9 cellular contexts compared by ENCODE assay signal in genomic region chr7:158864833-158865232, GRCh38. TPM values are rescaled to one million over a fixed set of nuclear protein-coding genes. Genes with fewer than 3 reads are reported as not detected.
DNase-seq lines count a peak whose midpoint lies in the region; ATAC-seq and TF ChIP-seq lines count a peak whose summit lies in the region.
"Had no signal": no experiment of that assay in that cellular context is flagged by ENCODE, and none has a peak within 500 bp of the region (broad histone marks: within the 10 kb centered on the region; RNA-seq: fewer than 3 reads in every experiment).

No MANE protein-coding gene starts in this region.

- no peaks in the 10 kb centered on the region for H3K36me3 Mint-ChIP-seq in activated T-cell treated with anti-CD3 and anti-CD28 coated beads, Interleukin-2, amount 50 U/mL, for 4 hours (ENCODE audit: insufficient read depth)

- no peaks in the 10 kb centered on the region for H3K9me3 Mint-ChIP-seq in activated T-cell treated with anti-CD3 and anti-CD28 coated beads, Interleukin-2, amount 50 U/mL, for 4 hours

- H3K4me1 Mint-ChIP-seq in activated T-cell treated with anti-CD3 and anti-CD28 coated beads, Interleukin-2, amount 50 U/mL, for 4 hours (ENCODE audit: low read depth), result peaks cover 25% of the 10 kb centered on the region

- H3K9me3 ChIP-seq in adrenal gland (replicated peaks in 1 of 3), result no peaks in the 10 kb centered on the region
- H3K9me3 ChIP-seq in lung (ENCODE audit: control insufficient read depth in 2 of 2, insufficient read depth in 1 of 2, low read length in 1 of 2), result no peaks in the 10 kb centered on the region
- H3K9me3 ChIP-seq in testis, result no peaks in the 10 kb centered on the region

- H3K27ac ChIP-seq in adrenal gland (peak overlapping the region; percentile 46 to 95 (median 82)), lung (ENCODE audit: low read depth in 1 of 2, low read length in 1 of 2) (peak overlapping the region; percentile 83 to 86), testis (peak overlapping the region; percentile 85 to 87)

- no peak for DNase-seq in activated T-cell treated with anti-CD3 and anti-CD28 coated beads, Interleukin-2, amount 50 U/mL, for 4 hours
- DNase-seq in activated T-cell treated with anti-CD3 and anti-CD28 coated beads, Interleukin-2, amount 50 U/mL, for 48 hours, result no peak
- DNase-seq in adrenal gland (peak in 1 of 7 donors; percentile 48), lung (ENCODE audit: low spot score) (no peak), testis (no peak), posterior vena cava (ENCODE audit: low spot score) (no peak), NCI-H128 (lab: John Stamatoyannopoulos, UW; ENCODE audit: unreplicated experiment) (no peak)
- DNase-seq: NCI-H1092 treated with DMSO at 0.1 percent for 48 hours had no signal

- no peak for ATAC-seq in activated T-cell treated with anti-CD3 and anti-CD28 coated beads, Interleukin-2, amount 50 U/mL, for 4 hours
- ATAC-seq in lung (ENCODE audit: insufficient read depth, low FRiP score) (no peak), GM21723 (IDR thresholded peaks at IDR 0.05; ENCODE audit: unreplicated experiment) (no peak)

- H3K4me3 Mint-ChIP-seq in activated T-cell treated with anti-CD3 and anti-CD28 coated beads, Interleukin-2, amount 50 U/mL, for 4 hours, result peak overlapping the region; percentile 87

- intact Hi-C loops in adrenal gland (cut with DNase I) (no loop called here), testis (cut with DNase I; ENCODE audit: low total_unique reads) (no loop called here), posterior vena cava (cut with DNase I) (loop anchor here in 1 of 2 donors (5.0 kb wide), 1 partner anchor 38 kb away; the partner anchor contains the start of gene ESYT2)

- TF ChIP-seq POLR2A in adrenal gland (IDR thresholded peaks at IDR 0.05) (no peak), testis (IDR thresholded peaks at IDR 0.05) (no peak)

- 91 to 98% (median 95%) methylated on average over 7 of the region's 7 CpGs for WGBS in adrenal gland, 4 donors
- WGBS in lung, 2 donors, result 89 to 92% methylated on average over 7 of the region's 7 CpGs
- WGBS in testis, 2 donors, result 84 to 90% methylated on average over 3 to 7 of the region's 7 CpGs

- no peak overlapping the region for H3K4me3 ChIP-seq in adrenal gland
- H3K4me3 ChIP-seq in lung, result no peak overlapping the region
- H3K4me3 ChIP-seq in testis, result peak overlapping the region in 1 of 2 donors; percentile 59

- TF ChIP-seq CTCF in adrenal gland (IDR thresholded peaks at IDR 0.05) (no peak), lung (IDR thresholded peaks at IDR 0.05; ENCODE audit: control extremely low read depth, extremely low read depth) (no peak), testis (IDR thresholded peaks at IDR 0.05) (no peak)

- H3K27me3 ChIP-seq in adrenal gland (no peaks in the 10 kb centered on the region), lung (ENCODE audit: control insufficient read depth, insufficient read depth) (no peaks in the 10 kb centered on the region), testis (no peaks in the 10 kb centered on the region)

- no peaks in the 10 kb centered on the region for H3K27me3 Mint-ChIP-seq in activated T-cell treated with anti-CD3 and anti-CD28 coated beads, Interleukin-2, amount 50 U/mL, for 4 hours (ENCODE audit: low read depth)

- H3K36me3 ChIP-seq in adrenal gland (replicated peaks in 1 of 2) (no peaks in the 10 kb centered on the region), lung (ENCODE audit: control insufficient read depth in 2 of 2, insufficient read depth in 2 of 2, low read length in 2 of 2) (no peaks in the 10 kb centered on the region), testis (ENCODE audit: low read depth, missing control alignments) (no peaks in the 10 kb centered on the region)

- H3K4me1 ChIP-seq in adrenal gland (replicated peaks in 1 of 2), result peaks cover 5 to 6% of the 10 kb centered on the region in 2 donors
- H3K4me1 ChIP-seq in lung (ENCODE audit: control insufficient read depth in 2 of 2, insufficient read depth in 2 of 2, low read length in 2 of 2), result peaks cover 9 to 12% of the 10 kb centered on the region in 2 donors
- peaks cover 14% of the 10 kb centered on the region for H3K4me1 ChIP-seq in testis

RNA-seq across cellular contexts. Expression of gene DYNC2I1, which starts 8.5 kb away (rescaled TPM):
- 1 to 10 TPM; 6.2 to 7.6 (median 6.3) TPM for total RNA-seq in activated T-cell treated with anti-CD3 and anti-CD28 coated beads, Interleukin-2, amount 50 U/mL, for 4 hours
- total RNA-seq in adrenal gland, result 10 to 100 TPM in 6 of 8 donors, 1 to 10 TPM in 2; 6.9 to 19.4 (median 15.2) TPM
- 10 to 100 TPM; 18.7 to 37.7 (median 20.9) TPM for polyA plus RNA-seq in adrenal gland
- 10 to 100 TPM; 25.6 to 26.2 TPM for total RNA-seq in lung
- polyA plus RNA-seq in lung, result 10 to 100 TPM; 10.3 to 14.0 TPM
- total RNA-seq in testis, result 10 to 100 TPM; 71.5 to 86.8 TPM
- 72.1 TPM for polyA plus RNA-seq in testis (ENCODE audit: insufficient read depth, low read depth, low replicate concordance)
- total RNA-seq in posterior vena cava, result 10 to 100 TPM; 21.7 to 29.9 TPM

RNA-seq across cellular contexts. Expression of gene ESYT2, which starts 35.5 kb away (rescaled TPM):
- 10 to 100 TPM; 48.7 to 59.7 (median 57.1) TPM for total RNA-seq in activated T-cell treated with anti-CD3 and anti-CD28 coated beads, Interleukin-2, amount 50 U/mL, for 4 hours
- total RNA-seq in adrenal gland, result 100 to 1,000 TPM in 2 of 8 donors, 10 to 100 TPM in 6; 56.2 to 102 (median 87.6) TPM
- 10 to 100 TPM; 16.8 to 57.6 (median 24.5) TPM for polyA plus RNA-seq in adrenal gland
- total RNA-seq in lung, result 10 to 100 TPM; 79.7 to 83.0 TPM
- 10 to 100 TPM; 16.4 to 36.2 TPM for polyA plus RNA-seq in lung
- 10 to 100 TPM; 61.1 to 73.1 TPM for total RNA-seq in testis
- 53.9 TPM for polyA plus RNA-seq in testis (ENCODE audit: insufficient read depth, low read depth, low replicate concordance)
- total RNA-seq in posterior vena cava, result 100 to 1,000 TPM; 145 to 181 TPM
